8 cellular contexts compared by ENCODE assay signal in the genomic region with DNA sequence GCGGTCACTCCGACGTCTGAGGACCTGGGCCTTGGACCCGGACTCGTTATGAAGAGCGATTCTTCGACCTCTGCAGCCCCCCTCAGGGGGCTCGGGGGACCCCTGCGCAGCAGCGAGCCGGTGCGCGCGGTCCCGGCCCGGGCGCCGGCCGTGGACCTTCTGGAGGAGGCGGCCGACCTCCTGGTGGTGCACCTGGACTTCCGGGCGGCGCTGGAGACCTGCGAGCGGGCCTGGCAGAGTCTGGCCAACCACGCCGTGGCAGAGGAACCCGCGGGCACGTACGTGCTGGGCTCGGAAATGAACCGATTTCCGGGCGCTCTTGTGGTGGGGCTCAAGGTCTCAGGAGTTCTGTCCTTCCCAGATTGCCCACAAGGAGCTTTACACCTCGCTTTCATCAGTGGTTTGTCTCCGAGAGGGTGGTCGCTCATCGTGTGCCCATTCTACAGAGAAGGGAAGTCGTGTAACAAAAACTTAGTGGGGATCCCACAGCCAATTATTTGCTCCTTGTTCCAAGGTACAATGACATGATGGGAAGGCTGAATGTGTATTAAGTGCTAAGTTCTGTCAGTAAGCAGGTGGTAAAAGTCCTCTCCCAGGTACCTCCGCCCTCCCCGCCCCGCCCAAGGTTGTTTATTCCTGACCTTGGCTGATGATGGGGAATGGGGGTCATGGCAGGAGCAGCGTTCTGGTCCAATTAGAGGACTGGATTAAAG. TPM values are rescaled to one million over a fixed set of nuclear protein-coding genes. Genes with fewer than 3 reads are reported as not detected.
A peak's percentile ranks its signal among the peaks of the same experiment; 100 is the strongest.
DNase-seq lines count a peak whose midpoint lies in the region; ATAC-seq and TF ChIP-seq lines count a peak whose summit lies in the region.

No MANE protein-coding gene starts in this region.

- peaks cover 19% of the 10 kb centered on the region for H3K36me3 ChIP-seq in brain microvascular endothelial cell (replicated peaks)

- no peaks in the 10 kb centered on the region for H3K27me3 ChIP-seq in brain microvascular endothelial cell (replicated peaks)

- in situ Hi-C loops in brain microvascular endothelial cell (cut with HindIII; ENCODE audit: low pct_ligation_motif_present, low sequenced_read_pairs) = no loop called here

- peak overlapping the region; percentile 99 for H3K4me3 ChIP-seq in brain microvascular endothelial cell (ENCODE audit: low read depth, low read length)

- peak overlapping the region; percentile 56 for H3K27ac ChIP-seq in brain microvascular endothelial cell

- DNase-seq in NCI-H146 (lab: John Stamatoyannopoulos, UW) (peak; percentile 46), NCI-H146 treated with DMSO at 0.1 percent for 48 hours (lab: John Stamatoyannopoulos, UW; ENCODE audit: unreplicated experiment) (no peak), SW480 (ENCODE audit: low spot score) (peak; percentile 51), brain microvascular endothelial cell (no peak), kidney glomerular epithelial cell (lab: John Stamatoyannopoulos, UW) (peak; percentile 8), posterior vena cava (ENCODE audit: low spot score) (no peak)
- DNase-seq in stimulated activated CD8-positive, alpha-beta memory T cell treated with anti-CD3 and anti-CD28 coated beads, Interleukin-12 subunit alpha, Interleukin-12 subunit beta, amount 100 ng/mL, for 4 hours (ENCODE audit: low read depth) = peak; percentile 24

- peak; percentile 36 for TF ChIP-seq CTCF in brain microvascular endothelial cell (IDR thresholded peaks at IDR 0.05; ENCODE audit: low read depth, low read length, missing control alignments)

- ATAC-seq in HG03103 (IDR thresholded peaks at IDR 0.05; ENCODE audit: low read depth, unreplicated experiment) = peak; percentile 3

- intact Hi-C loops in posterior vena cava (cut with DNase I) = loop anchor here (2.0 to 10.0 kb wide), 4 partner anchors 166 to 322 kb away; no protein-coding TSS in a partner anchor

RNA-seq across cellular contexts. Expression of a gene that starts 0.7 kb away (rescaled TPM):
- total RNA-seq in posterior vena cava = 10 to 100 TPM; 25.5 to 28.5 TPM

RNA-seq across cellular contexts. Expression of a gene that starts 32.1 kb away (rescaled TPM):
- 1 to 10 TPM; 2.3 to 2.8 TPM for total RNA-seq in posterior vena cava

RNA-seq across cellular contexts. Expression of a gene that starts 54.1 kb away (rescaled TPM):
- 100 to 1,000 TPM; 106 to 114 TPM for total RNA-seq in posterior vena cava

Comparison
In these comparisons a context has a peak if more than half of its experiments do, and no peak if none do; other contexts are left out.
1. DNase-seq: peak in NCI-H146 (single experiment), SW480 (single experiment), kidney glomerular epithelial cell (single experiment) and stimulated activated CD8-positive, alpha-beta memory T cell treated with anti-CD3 and anti-CD28 coated beads, Interleukin-12 subunit alpha, Interleukin-12 subunit beta, amount 100 ng/mL, for 4 hours (single experiment); none in NCI-H146 treated with DMSO at 0.1 percent for 48 hours (single experiment), brain microvascular endothelial cell (single experiment) and posterior vena cava (single experiment).